10 cellular contexts compared by ENCODE assay signal in genomic region chr14:63949696-63950095, GRCh38.
"Had no signal": no experiment of that assay in that cellular context is flagged by ENCODE, and none has a peak within 500 bp of the region (broad histone marks: within the 10 kb centered on the region; RNA-seq: fewer than 3 reads in every experiment).

No MANE protein-coding gene starts in this region.

- H3K9me3 ChIP-seq: esophagus muscularis mucosa, SK-N-SH, tibial artery had no signal

- H3K4me2 ChIP-seq: SK-N-SH, smooth muscle cell had no signal

- DNase-seq: activated CD4-positive, alpha-beta T cell treated with anti-CD3 and anti-CD28 coated beads for 48 hours; activated naive CD4-positive, alpha-beta T cell; cerebellar nuclear complex; hippocampal formation; kidney glomerular epithelial cell; posterior cingulate gyrus; SK-N-SH; tibial artery had no signal

- H3K9ac ChIP-seq: SK-N-SH had no signal

- H3K9me2 ChIP-seq: SK-N-SH had no signal

- H3K27me3 ChIP-seq: esophagus muscularis mucosa, tibial artery had no signal

- H3K27ac ChIP-seq: esophagus muscularis mucosa, tibial artery had no signal

- H3K4me3 ChIP-seq: esophagus muscularis mucosa, smooth muscle cell, tibial artery had no signal

- H3K4me1 ChIP-seq: tibial artery had no signal
